21 cellular contexts compared by ENCODE assay signal in the genomic region with DNA sequence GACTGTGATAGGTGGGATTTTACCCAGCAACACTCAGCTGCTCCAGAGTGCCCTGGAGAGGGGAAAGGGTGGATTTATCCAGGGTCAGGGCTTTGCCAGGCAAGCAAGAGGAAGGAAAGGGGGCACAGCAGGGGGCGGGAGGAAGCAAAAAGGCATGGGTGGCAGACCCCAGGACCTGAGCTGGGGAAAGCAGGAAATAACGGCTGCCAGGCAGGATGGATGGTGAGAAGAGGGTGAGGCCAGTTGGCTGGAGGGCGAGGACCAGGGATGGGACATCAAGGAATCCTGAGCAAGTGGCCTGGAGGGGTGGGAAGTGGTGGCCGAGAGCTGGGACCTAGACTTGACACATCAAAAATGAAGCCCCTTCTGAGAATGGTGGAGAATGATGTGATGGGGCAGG.
"Had no signal": no experiment of that assay in that cellular context is flagged by ENCODE, and none has a peak within 500 bp of the region (broad histone marks: within the 10 kb centered on the region; RNA-seq: fewer than 3 reads in every experiment).

No MANE protein-coding gene starts in this region.

- H3K4me3 Mint-ChIP-seq: activated naive CD4-positive, alpha-beta T cell treated with anti-CD3 and anti-CD28 coated beads, Interleukin-2, amount 10 ng/mL, durations not matched to agents 7 days and 5 days; activated T-cell treated with anti-CD3 and anti-CD28 coated beads, Interleukin-2, amount 50 U/mL, for 4 hours; endodermal cell; mesothelial cell of epicardium; naive thymus-derived CD8-positive, alpha-beta T cell; neural progenitor cell; stimulated activated naive B cell treated with anti-CD40 and anti-IgM and Interleukin-4, amounts not matched to agents 10 μg/mL and 1 μg/mL and 100 μg/mL, for 72 hours; T-helper 17 cell had no signal

- H3K36me3 Mint-ChIP-seq: activated naive CD4-positive, alpha-beta T cell treated with anti-CD3 and anti-CD28 coated beads, Interleukin-2, amount 10 ng/mL, durations not matched to agents 7 days and 5 days; mesothelial cell of epicardium; naive thymus-derived CD8-positive, alpha-beta T cell; neural progenitor cell; stimulated activated naive B cell treated with anti-CD40 and anti-IgM and Interleukin-4, amounts not matched to agents 10 μg/mL and 1 μg/mL and 100 μg/mL, for 72 hours had no signal

- H3K9me3 Mint-ChIP-seq: activated naive CD4-positive, alpha-beta T cell treated with anti-CD3 and anti-CD28 coated beads, Interleukin-2, amount 10 ng/mL, durations not matched to agents 7 days and 5 days; activated T-cell treated with anti-CD3 and anti-CD28 coated beads, Interleukin-2, amount 50 U/mL, for 4 hours; endodermal cell; mesothelial cell of epicardium; naive thymus-derived CD8-positive, alpha-beta T cell; stimulated activated naive B cell treated with anti-CD40 and anti-IgM and Interleukin-4, amounts not matched to agents 10 μg/mL and 1 μg/mL and 100 μg/mL, for 72 hours had no signal

- H3K4me3 ChIP-seq: coronary artery, gastroesophageal sphincter, heart left ventricle, lung, neural progenitor cell, prostate gland, transverse colon, uterus had no signal

- ATAC-seq: naive thymus-derived CD8-positive, alpha-beta T cell; T-helper 17 cell had no signal

- H3K27me3 ChIP-seq: heart left ventricle, uterus had no signal

- H3K9me3 ChIP-seq: gastroesophageal sphincter, prostate gland, transverse colon, uterus had no signal

- H3K4me2 ChIP-seq: neural progenitor cell had no signal

- H3K36me3 ChIP-seq: gastroesophageal sphincter, heart left ventricle, neural progenitor cell, prostate gland, transverse colon, uterus had no signal

- H3K4me1 ChIP-seq: gastroesophageal sphincter, prostate gland, uterus had no signal

- H3K27ac Mint-ChIP-seq: activated naive CD4-positive, alpha-beta T cell treated with anti-CD3 and anti-CD28 coated beads, Interleukin-2, amount 10 ng/mL, durations not matched to agents 7 days and 5 days; endodermal cell; mesothelial cell of epicardium; naive thymus-derived CD8-positive, alpha-beta T cell; stimulated activated naive B cell treated with anti-CD40 and anti-IgM and Interleukin-4, amounts not matched to agents 10 μg/mL and 1 μg/mL and 100 μg/mL, for 72 hours had no signal

- H3K27ac ChIP-seq: coronary artery, epithelial cell of prostate, gastroesophageal sphincter, heart left ventricle, neural progenitor cell, prostate gland, transverse colon, uterus had no signal

- H3K9ac ChIP-seq: neural progenitor cell had no signal

- DNase-seq: activated CD4-positive, alpha-beta T cell treated with anti-CD3 and anti-CD28 coated beads for 4 hours; activated CD4-positive, alpha-beta T cell treated with anti-CD3 and anti-CD28 coated beads, Interleukin-2, amount 50 U/mL, for 48 hours; activated CD4-positive, CD25-positive, alpha-beta regulatory T cell; activated CD8-positive, alpha-beta memory T cell treated with anti-CD3 and anti-CD28 coated beads, Interleukin-2, amount 50 U/mL, for 48 hours; activated T-cell treated with anti-CD3 and anti-CD28 coated beads, Interleukin-2, amount 50 U/mL, for 4 hours; stimulated activated CD4-positive, alpha-beta T cell treated with anti-CD3 and anti-CD28 coated beads, Interleukin-2, amount 100 ng/mL, for 24 hours; stimulated activated naive B cell treated with anti-CD40 and anti-IgM and Interleukin-4, amounts not matched to agents 10 μg/mL and 1 μg/mL and 100 μg/mL, for 72 hours; T-helper 17 cell; transverse colon had no signal
